Comparison of ENCODE assay signal across 8 cellular contexts in the genomic region with DNA sequence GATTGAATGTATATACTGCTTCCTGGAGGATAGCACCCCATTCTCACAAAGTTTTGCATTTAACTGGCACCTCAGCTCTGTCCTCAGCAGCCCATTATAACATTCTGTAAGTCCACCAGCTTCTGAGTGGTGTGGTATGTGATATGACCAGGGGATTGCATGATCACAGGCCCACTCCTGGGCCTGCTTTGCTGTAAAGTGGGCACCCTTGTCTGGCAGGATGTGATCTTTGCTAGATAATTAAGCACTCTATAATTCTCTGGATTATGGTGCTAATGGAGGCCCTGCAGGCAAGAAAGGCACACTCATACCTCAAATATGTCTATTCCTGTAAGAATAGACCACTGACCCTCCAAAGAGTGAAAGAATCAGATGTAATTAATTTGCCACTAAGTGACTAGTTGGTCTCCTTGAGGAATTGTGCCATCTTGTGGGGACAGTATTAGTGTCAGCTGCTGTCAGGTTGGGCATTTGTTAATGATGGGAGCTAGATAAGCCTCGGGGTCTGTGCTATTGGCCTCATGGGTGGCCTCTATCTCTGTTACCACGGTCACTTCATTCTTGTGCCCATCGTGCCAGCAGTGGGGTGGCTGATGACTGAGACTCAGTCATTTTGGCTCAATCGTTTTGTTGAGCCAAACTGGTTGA. TPM values are rescaled to one million over a fixed set of nuclear protein-coding genes. Genes with fewer than 3 reads are reported as not detected.
A peak's percentile ranks its signal among the peaks of the same experiment; 100 is the strongest.
DNase-seq lines count a peak whose midpoint lies in the region; ATAC-seq and TF ChIP-seq lines count a peak whose summit lies in the region.

No MANE protein-coding gene starts in this region.

- no peaks in the 10 kb centered on the region for H3K27me3 ChIP-seq in upper lobe of left lung

- peaks cover 0 to 11% (median 4%) of the 10 kb centered on the region in 4 donors for H3K4me1 ChIP-seq in upper lobe of left lung

- 27 to 36% methylated on average over 4 of the region's 4 CpGs for WGBS in upper lobe of left lung, 2 donors

- no peak for TF ChIP-seq POLR2A in upper lobe of left lung (IDR thresholded peaks at IDR 0.05)

- TF ChIP-seq EP300 in upper lobe of left lung (IDR thresholded peaks at IDR 0.05) = no peak

- ATAC-seq in GM21390 (IDR thresholded peaks at IDR 0.05; ENCODE audit: unreplicated experiment) = peak; percentile 71
- ATAC-seq in upper lobe of left lung (ENCODE audit: low FRiP score in 2 of 2) = peak; percentile 29 to 65

- no peak overlapping the region for H3K27ac ChIP-seq in upper lobe of left lung

- TF ChIP-seq CTCF in LNCAP (IDR thresholded peaks at IDR 0.05) (peak; percentile 61), upper lobe of left lung (IDR thresholded peaks at IDR 0.05) (peak in 4 of 6 experiments; percentile 15 to 45 (median 32))

- peak; percentile 13 for DNase-seq in NCI-H2171 treated with DMSO at 0.1 percent for 48 hours (lab: John Stamatoyannopoulos, UW)
- DNase-seq in NCI-H2171 (lab: John Stamatoyannopoulos, UW) = no peak
- peak; percentile 18 for DNase-seq in UCSD-AML1 (lab: John Stamatoyannopoulos, UW; ENCODE audit: unreplicated experiment)
- DNase-seq in iPS-NIHi11 (ENCODE audit: low spot score) = peak; percentile 42
- DNase-seq in upper lobe of left lung = peak in 1 of 2 donors; percentile 25
- no peak for DNase-seq in cerebellar nuclear complex (lab: John Stamatoyannopoulos, UW)

- no peaks in the 10 kb centered on the region for H3K36me3 ChIP-seq in upper lobe of left lung

- no peak overlapping the region for H3K4me3 ChIP-seq in upper lobe of left lung

- H3K9me3 ChIP-seq in upper lobe of left lung = no peaks in the 10 kb centered on the region

RNA-seq across cellular contexts. Expression of a gene that starts 2.2 kb away (rescaled TPM):
- 100 to 1,000 TPM in 1 of 6 donors, 10 to 100 TPM in 5; 20.2 to 122 (median 53.3) TPM for total RNA-seq in upper lobe of left lung

RNA-seq across cellular contexts. Expression of a gene that starts 11.5 kb away (rescaled TPM):
- total RNA-seq in upper lobe of left lung = 10 to 100 TPM in 2 of 6 donors, 1 to 10 TPM in 4; 2.1 to 14.6 (median 9.1) TPM

RNA-seq across cellular contexts. Expression of a gene that starts 23.7 kb away (rescaled TPM):
- total RNA-seq in upper lobe of left lung = under 1 TPM in 1 of 6 donors, not detected in 5; 0.46 TPM

RNA-seq across cellular contexts. Expression of a gene that starts 43.9 kb away (rescaled TPM):
- 1 to 10 TPM in 1 of 6 donors, under 1 TPM in 4, not detected in 1; 0.20 to 1.0 (median 0.46) TPM for total RNA-seq in upper lobe of left lung

Comparison
In these comparisons a context has a peak if more than half of its experiments do, and no peak if none do; other contexts are left out.
1. DNase-seq: peak in NCI-H2171 treated with DMSO at 0.1 percent for 48 hours (single experiment), UCSD-AML1 (single experiment) and iPS-NIHi11 (single experiment); none in NCI-H2171 (single experiment) and cerebellar nuclear complex (0 of 2).